8 cellular contexts compared by ENCODE assay signal in the genomic region with DNA sequence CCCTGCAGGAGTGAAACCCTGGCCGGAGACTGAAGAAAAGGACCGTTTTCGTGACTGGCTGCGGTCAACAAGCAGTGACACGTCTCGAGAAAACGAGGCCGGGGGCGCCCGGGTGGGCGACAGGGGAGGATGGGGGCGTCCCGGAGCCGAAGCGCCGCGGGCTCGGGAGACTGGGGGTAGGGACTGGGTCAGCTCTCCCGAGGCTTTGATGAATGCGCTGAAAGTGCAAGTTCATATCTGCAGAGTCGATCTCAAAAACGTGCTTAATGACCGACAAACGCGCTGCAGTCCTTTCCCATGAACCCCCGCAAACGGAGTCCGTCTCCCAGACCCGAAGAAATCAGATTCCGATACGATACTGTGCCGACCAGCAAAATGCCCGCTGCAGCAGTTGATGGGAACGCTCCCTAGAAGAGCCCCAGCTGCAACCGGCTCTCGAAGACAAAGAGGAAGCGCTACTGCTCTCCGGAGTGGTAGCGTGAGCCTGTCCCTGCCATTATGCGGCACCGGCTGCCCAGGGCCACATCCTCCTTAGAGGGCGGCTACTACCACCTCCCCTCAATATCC. TPM values are rescaled to one million over a fixed set of nuclear protein-coding genes. Genes with fewer than 3 reads are reported as not detected.
DNase-seq lines count a peak whose midpoint lies in the region; ATAC-seq, FAIRE-seq and TF ChIP-seq lines count a peak whose summit lies in the region.

No MANE protein-coding gene starts in this region.

- POLR2A ChIA-PET in A549 (lab: Yijun Ruan, JAX): no interaction called here
- POLR2A ChIA-PET in naive thymus-derived CD4-positive, alpha-beta T cell (lab: Charles Lee): interaction anchor here (0.9 kb wide), 1 partner anchor 206 kb away, joined by 3 read pairs; the partner anchor contains the start of gene MTMR1

- peak overlapping the region in 4 of 9 donors; percentile 12 to 76 (median 54) for H3K27ac Mint-ChIP-seq in naive thymus-derived CD4-positive, alpha-beta T cell

- H3K4me3 ChIP-seq in A549 (peak overlapping the region; percentile 92), tibial artery (peak overlapping the region; percentile 71 to 76)
- H3K4me3 ChIP-seq in naive thymus-derived CD4-positive, alpha-beta T cell (ENCODE audit: low read length): peak overlapping the region; percentile 71

- TF ChIP-seq CTCF in A549 (IDR thresholded peaks at IDR 0.05): no peak
- TF ChIP-seq CTCF in tibial artery (IDR thresholded peaks at IDR 0.05): no peak

- peaks cover 0 to 16% (median 6%) of the 10 kb centered on the region in 7 donors for H3K4me1 Mint-ChIP-seq in naive thymus-derived CD4-positive, alpha-beta T cell

- H3K9me3 ChIP-seq in A549 (no peaks in the 10 kb centered on the region), tibial artery (no peaks in the 10 kb centered on the region)
- no peaks in the 10 kb centered on the region for H3K9me3 ChIP-seq in naive thymus-derived CD4-positive, alpha-beta T cell (ENCODE audit: control insufficient read depth in 2 of 3, low read length in 3 of 3)

- no peaks in the 10 kb centered on the region for H3K36me3 Mint-ChIP-seq in naive thymus-derived CD4-positive, alpha-beta T cell

- H3K4me1 ChIP-seq in A549 (peaks cover 23% of the 10 kb centered on the region), tibial artery (peaks cover 0 to 4% (median 3%) of the 10 kb centered on the region in 4 donors)
- H3K4me1 ChIP-seq in naive thymus-derived CD4-positive, alpha-beta T cell (ENCODE audit: control insufficient read depth in 2 of 2, insufficient read depth in 2 of 2, low read length in 2 of 2): peaks cover 0 to 4% of the 10 kb centered on the region in 2 donors

- peak overlapping the region; percentile 88 for H3K4me2 ChIP-seq in A549

- peaks cover 0 to 28% (median 0%) of the 10 kb centered on the region in 5 donors for H3K27me3 Mint-ChIP-seq in naive thymus-derived CD4-positive, alpha-beta T cell

- CTCF ChIA-PET in A549 (lab: Yijun Ruan, JAX): interaction anchor here (0.6 to 1.0 kb wide), 3 partner anchors 127 to 183 kb away, joined by 3 to 5 read pairs (median 3); no protein-coding TSS in a partner anchor
- CTCF ChIA-PET in naive thymus-derived CD4-positive, alpha-beta T cell (lab: Charles Lee): no interaction called here

- H3K4me3 Mint-ChIP-seq in naive thymus-derived CD4-positive, alpha-beta T cell: peak overlapping the region; percentile 76 to 96 (median 90)

- FAIRE-seq in A549 (lab: Jason Lieb, UNC): peak; percentile 23

- ATAC-seq in A549: peak; percentile 62 to 74
- peak; percentile 41 for ATAC-seq in GM18870 (IDR thresholded peaks at IDR 0.05; ENCODE audit: unreplicated experiment)
- ATAC-seq in HG03108 (IDR thresholded peaks at IDR 0.05; ENCODE audit: unreplicated experiment): peak; percentile 36
- ATAC-seq in naive thymus-derived CD4-positive, alpha-beta T cell: no peak

- H3K36me3 ChIP-seq in naive thymus-derived CD4-positive, alpha-beta T cell (ENCODE audit: control insufficient read depth in 2 of 3, insufficient read depth in 3 of 3, low read length in 3 of 3): no peaks in the 10 kb centered on the region
- no peaks in the 10 kb centered on the region for H3K36me3 ChIP-seq in tibial artery

- TF ChIP-seq EP300 in A549 (IDR thresholded peaks at IDR 0.05): no peak

- H3K9me3 Mint-ChIP-seq in naive thymus-derived CD4-positive, alpha-beta T cell: no peaks in the 10 kb centered on the region

- peak; percentile 12 to 26 for DNase-seq in A549 (ENCODE audit: low read depth in 1 of 2, low spot score in 1 of 2)
- peak; percentile 52 for DNase-seq in NOMO-1 treated with DMSO at 0.1 percent for 48 hours (lab: John Stamatoyannopoulos, UW; ENCODE audit: unreplicated experiment)
- DNase-seq in activated T-cell treated with anti-CD3 and anti-CD28 coated beads, Interleukin-2, amount 50 U/mL, for 1 hour: peak; percentile 37
- DNase-seq in fibroblast of gingiva (ENCODE audit: low read depth): peak; percentile 1
- peak in 8 of 9 donors; percentile 10 to 35 (median 22) for DNase-seq in naive thymus-derived CD4-positive, alpha-beta T cell
- peak; percentile 38 to 65 for DNase-seq in tibial artery

- peak overlapping the region; percentile 96 to 98 for H3K27ac ChIP-seq in A549
- no peak overlapping the region for H3K27ac ChIP-seq in naive thymus-derived CD4-positive, alpha-beta T cell (ENCODE audit: low read depth, low read length)
- peak overlapping the region; percentile 81 to 85 for H3K27ac ChIP-seq in tibial artery

- no peak for TF ChIP-seq RAD21 in A549 (conservative IDR thresholded peaks at IDR 0.05 in 1 of 2, IDR thresholded peaks at IDR 0.05 in 1 of 2)

- no peaks in the 10 kb centered on the region for H3K27me3 ChIP-seq in naive thymus-derived CD4-positive, alpha-beta T cell (ENCODE audit: control insufficient read depth in 2 of 2, insufficient read depth in 2 of 2, low read length in 2 of 2)
- no peaks in the 10 kb centered on the region for H3K27me3 ChIP-seq in tibial artery

- 3% methylated on average over 19 of the region's 42 CpGs for WGBS in A549 (ENCODE audit: missing lambda C conversion rate)

- no peak for TF ChIP-seq POLR2A in A549 (IDR thresholded peaks at IDR 0.05; ENCODE audit: low read length)

- intact Hi-C loops in naive thymus-derived CD4-positive, alpha-beta T cell (cut with micrococcal nuclease): loop anchor here (2.0 to 10.0 kb wide), 8 partner anchors 114 to 1394 kb away; partner anchors contain the start of genes MTMR1 (in 2 of the 2), EOLA1 (in 1 of the 2), HSFX3 (in 1 of the 2) and IDS (in 1 of the 2)
- intact Hi-C loops in tibial artery (cut with DNase I; ENCODE audit: low total_unique reads): no loop called here

TF ChIP-seq in A549, 52 proteins besides CTCF, POLR2A, EP300 and RAD21:
- TF ChIP-seq E2F6 (IDR thresholded peaks at IDR 0.05; ENCODE audit: borderline replicate concordance, low read depth): peak; percentile 63
- TF ChIP-seq GATA3 (IDR thresholded peaks at IDR 0.05; ENCODE audit: borderline replicate concordance): peak; percentile 40; the same call in 1 of the 2 replicates
- no peak for TF ChIP-seq CBX8 (IDR thresholded peaks at IDR 0.05)
- TF ChIP-seq, protein P1, sequence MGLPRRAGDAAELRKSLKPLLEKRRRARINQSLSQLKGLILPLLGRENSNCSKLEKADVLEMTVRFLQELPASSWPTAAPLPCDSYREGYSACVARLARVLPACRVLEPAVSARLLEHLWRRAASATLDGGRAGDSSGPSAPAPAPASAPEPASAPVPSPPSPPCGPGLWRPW (IDR thresholded peaks at IDR 0.05): no peak
- no peak; the same call in 2 of the 3 replicates for TF ChIP-seq SMC3 (IDR thresholded peaks at IDR 0.05)
- no peak for TF ChIP-seq BCL3 (IDR thresholded peaks at IDR 0.05)
- TF ChIP-seq NFE2L2 (conservative IDR thresholded peaks at IDR 0.05; ENCODE audit: low read length): no peak
- TF ChIP-seq ATOH8 (CRISPR knock-in tag; IDR thresholded peaks at IDR 0.05; ENCODE audit: low read depth): no peak
- TF ChIP-seq MAFK (IDR thresholded peaks at IDR 0.05; ENCODE audit: partially characterized antibody): no peak

RNA-seq across cellular contexts. Expression of gene CD99L2, which starts 0.8 kb away (rescaled TPM):
- polyA plus RNA-seq in A549 (2011; rRNA removed): 65.3 and 66.5 TPM in 2 replicates
- polyA plus RNA-seq in A549 (2012; cell fraction: cytosol; rRNA removed): 42.4 and 52.0 TPM in 2 replicates
- 65.3 and 66.7 TPM in 2 replicates for polyA plus RNA-seq in A549 (2012; cell fraction: nucleus; rRNA removed)
- 41.8 to 58.3 TPM (median 50.5 TPM) in 3 replicates for polyA plus RNA-seq in A549 (2017; fragmentation: RNase III; extraction: RNeasy Plus Mini Kit Qiagen cat#74134 plus additional on column Dnase treatment)
- polyA minus RNA-seq in A549 (2011; rRNA and poly(A)+ RNA removed): 67.2 and 68.7 TPM in 2 replicates
- 10 to 100 TPM; 14.3 to 20.4 (median 15.6) TPM for total RNA-seq in naive thymus-derived CD4-positive, alpha-beta T cell
- polyA plus RNA-seq in naive thymus-derived CD4-positive, alpha-beta T cell: 10 to 100 TPM; 16.2 to 16.7 TPM

Comparison
In these comparisons a context has a peak if more than half of its experiments do, and no peak if none do; other contexts are left out.
1. DNase-seq: peak in every context shown above with its lines; median percentile 52 in NOMO-1 treated with DMSO at 0.1 percent for 48 hours; 52 in tibial artery; 37 in activated T-cell treated with anti-CD3 and anti-CD28 coated beads, Interleukin-2, amount 50 U/mL, for 1 hour; 22 in naive thymus-derived CD4-positive, alpha-beta T cell; 19 in A549; 1 in fibroblast of gingiva.